ENCODE assay signal across 1 cellular context in genomic region chr13:33817843-33818661, GRCh38.
A peak's percentile ranks its signal among the peaks of the same experiment; 100 is the strongest.
TF ChIP-seq lines count a peak whose summit lies in the region.

A gene with protein sequence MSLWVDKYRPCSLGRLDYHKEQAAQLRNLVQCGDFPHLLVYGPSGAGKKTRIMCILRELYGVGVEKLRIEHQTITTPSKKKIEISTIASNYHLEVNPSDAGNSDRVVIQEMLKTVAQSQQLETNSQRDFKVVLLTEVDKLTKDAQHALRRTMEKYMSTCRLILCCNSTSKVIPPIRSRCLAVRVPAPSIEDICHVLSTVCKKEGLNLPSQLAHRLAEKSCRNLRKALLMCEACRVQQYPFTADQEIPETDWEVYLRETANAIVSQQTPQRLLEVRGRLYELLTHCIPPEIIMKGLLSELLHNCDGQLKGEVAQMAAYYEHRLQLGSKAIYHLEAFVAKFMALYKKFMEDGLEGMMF (plus strand): TSS chr13:33818149. CDS start chr13:33818179, 30 bp downstream.

TF ChIP-seq in HepG2, 621 proteins besides CTCF, POLR2A, EP300 and RAD21 (continued from another document and continues in another):
- TF ChIP-seq ZNF451 (CRISPR knock-in tag; IDR thresholded peaks at IDR 0.05) (no peak), ZNF484 (CRISPR knock-in tag; IDR thresholded peaks at IDR 0.05; ENCODE audit: borderline replicate concordance, low read depth) (no peak), KAT2B (IDR thresholded peaks at IDR 0.05; ENCODE audit: borderline replicate concordance, low read depth, low read length) (no peak), MTF1 (CRISPR knock-in tag; IDR thresholded peaks at IDR 0.05) (peak; percentile 97), MEF2D (CRISPR knock-in tag; IDR thresholded peaks at IDR 0.05) (no peak), ZKSCAN1 (IDR thresholded peaks at IDR 0.05; ENCODE audit: low read length) (no peak), ZNF260 (CRISPR knock-in tag; IDR thresholded peaks at IDR 0.05; ENCODE audit: borderline replicate concordance, low read depth) (no peak), ZNF552 (CRISPR knock-in tag; IDR thresholded peaks at IDR 0.05; ENCODE audit: borderline replicate concordance) (no peak), ZNF879 (CRISPR knock-in tag; IDR thresholded peaks at IDR 0.05) (no peak), SP5 (CRISPR knock-in tag; IDR thresholded peaks at IDR 0.05; ENCODE audit: borderline replicate concordance, low read depth) (no peak), ZNF557 (CRISPR knock-in tag; IDR thresholded peaks at IDR 0.05) (no peak), THAP11 (CRISPR knock-in tag; IDR thresholded peaks at IDR 0.05) (peak; percentile 94), PRDM4 (CRISPR knock-in tag; IDR thresholded peaks at IDR 0.05; ENCODE audit: borderline replicate concordance) (no peak), SNRNP70 (IDR thresholded peaks at IDR 0.05; ENCODE audit: low read depth, low read length) (no peak), KMT2A (CRISPR knock-in tag; IDR thresholded peaks at IDR 0.05) (peak; percentile 94), ZMYM4 (CRISPR knock-in tag; IDR thresholded peaks at IDR 0.05) (peak; percentile 100), ZNF781 (CRISPR knock-in tag; IDR thresholded peaks at IDR 0.05; ENCODE audit: borderline replicate concordance, not compliant biosample characterization) (peak; percentile 50), ZNF563 (CRISPR knock-in tag; IDR thresholded peaks at IDR 0.05) (no peak), NKX3-1 (CRISPR knock-in tag; IDR thresholded peaks at IDR 0.05) (peak; percentile 31; the same call in 1 of the 2 replicates), ZNF253 (CRISPR knock-in tag; IDR thresholded peaks at IDR 0.05; ENCODE audit: borderline replicate concordance) (0 out of 2 replicates have a peak, but pooled peaks have one; percentile 41), DBP (CRISPR knock-in tag; IDR thresholded peaks at IDR 0.05; ENCODE audit: not compliant biosample characterization) (no peak), KLF16 (CRISPR knock-in tag; IDR thresholded peaks at IDR 0.05) (peak in 1 of 2 experiments; percentile 90; a peak in 2 of 4 replicates), RFX5 (IDR thresholded peaks at IDR 0.05; ENCODE audit: low read depth, low read length) (peak; percentile 76), ZFP90 (CRISPR knock-in tag; IDR thresholded peaks at IDR 0.05; ENCODE audit: borderline replicate concordance) (no peak; the same call in 1 of the 2 replicates), ATF7-NPFF (CRISPR knock-in tag; IDR thresholded peaks at IDR 0.05; ENCODE audit: low read depth) (peak; percentile 97), SP2 (CRISPR knock-in tag; IDR thresholded peaks at IDR 0.05) (no peak), SMARCE1 (IDR thresholded peaks at IDR 0.05; ENCODE audit: borderline replicate concordance) (no peak), RNF219 (CRISPR knock-in tag; IDR thresholded peaks at IDR 0.05) (no peak; the same call in 1 of the 2 replicates), NFE2L1 (CRISPR knock-in tag; IDR thresholded peaks at IDR 0.05; ENCODE audit: borderline replicate concordance) (no peak)
- TF ChIP-seq, protein P1, sequence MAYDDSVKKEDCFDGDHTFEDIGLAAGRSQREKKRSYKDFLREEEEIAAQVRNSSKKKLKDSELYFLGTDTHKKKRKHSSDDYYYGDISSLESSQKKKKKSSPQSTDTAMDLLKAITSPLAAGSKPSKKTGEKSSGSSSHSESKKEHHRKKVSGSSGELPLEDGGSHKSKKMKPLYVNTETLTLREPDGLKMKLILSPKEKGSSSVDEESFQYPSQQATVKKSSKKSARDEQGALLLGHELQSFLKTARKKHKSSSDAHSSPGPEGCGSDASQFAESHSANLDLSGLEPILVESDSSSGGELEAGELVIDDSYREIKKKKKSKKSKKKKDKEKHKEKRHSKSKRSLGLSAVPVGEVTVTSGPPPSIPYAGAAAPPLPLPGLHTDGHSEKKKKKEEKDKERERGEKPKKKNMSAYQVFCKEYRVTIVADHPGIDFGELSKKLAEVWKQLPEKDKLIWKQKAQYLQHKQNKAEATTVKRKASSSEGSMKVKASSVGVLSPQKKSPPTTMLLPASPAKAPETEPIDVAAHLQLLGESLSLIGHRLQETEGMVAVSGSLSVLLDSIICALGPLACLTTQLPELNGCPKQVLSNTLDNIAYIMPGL (CRISPR knock-in tag; IDR thresholded peaks at IDR 0.05; ENCODE audit: borderline replicate concordance in 1 of 2, low read depth in 1 of 2): peak; percentile 48 to 51; a peak in 2 of 4 replicates
- TF ChIP-seq, protein P2, sequence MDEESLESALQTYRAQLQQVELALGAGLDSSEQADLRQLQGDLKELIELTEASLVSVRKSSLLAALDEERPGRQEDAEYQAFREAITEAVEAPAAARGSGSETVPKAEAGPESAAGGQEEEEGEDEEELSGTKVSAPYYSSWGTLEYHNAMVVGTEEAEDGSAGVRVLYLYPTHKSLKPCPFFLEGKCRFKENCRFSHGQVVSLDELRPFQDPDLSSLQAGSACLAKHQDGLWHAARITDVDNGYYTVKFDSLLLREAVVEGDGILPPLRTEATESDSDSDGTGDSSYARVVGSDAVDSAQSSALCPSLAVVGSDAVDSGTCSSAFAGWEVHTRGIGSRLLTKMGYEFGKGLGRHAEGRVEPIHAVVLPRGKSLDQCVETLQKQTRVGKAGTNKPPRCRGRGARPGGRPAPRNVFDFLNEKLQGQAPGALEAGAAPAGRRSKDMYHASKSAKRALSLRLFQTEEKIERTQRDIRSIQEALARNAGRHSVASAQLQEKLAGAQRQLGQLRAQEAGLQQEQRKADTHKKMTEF (CRISPR knock-in tag; IDR thresholded peaks at IDR 0.05): peak; percentile 86; the same call in 1 of the 2 replicates
- TF ChIP-seq, protein P3, sequence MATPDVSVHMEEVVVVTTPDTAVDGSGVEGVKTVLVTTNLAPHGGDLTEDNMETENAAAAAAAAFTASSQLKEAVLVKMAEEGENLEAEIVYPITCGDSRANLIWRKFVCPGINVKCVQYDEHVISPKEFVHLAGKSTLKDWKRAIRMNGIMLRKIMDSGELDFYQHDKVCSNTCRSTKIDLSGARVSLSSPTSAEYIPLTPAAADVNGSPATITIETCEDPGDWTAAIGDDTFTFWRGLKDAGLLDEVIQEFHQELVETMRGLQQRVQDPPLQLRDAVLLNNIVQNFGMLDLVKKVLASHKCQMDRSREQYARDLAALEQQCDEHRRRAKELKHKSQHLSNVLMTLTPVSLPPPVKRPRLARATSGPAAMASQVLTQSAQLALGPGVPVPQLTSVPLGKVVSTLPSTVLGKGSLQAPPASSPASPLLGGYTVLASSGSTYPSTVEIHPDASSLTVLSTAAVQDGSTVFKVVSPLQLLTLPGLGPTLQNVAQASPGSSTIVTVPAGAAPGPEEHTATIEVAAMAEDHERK (CRISPR knock-in tag; IDR thresholded peaks at IDR 0.05; ENCODE audit: low read depth): peak; percentile 58; the same call in 1 of the 2 replicates
- TF ChIP-seq, protein P4, sequence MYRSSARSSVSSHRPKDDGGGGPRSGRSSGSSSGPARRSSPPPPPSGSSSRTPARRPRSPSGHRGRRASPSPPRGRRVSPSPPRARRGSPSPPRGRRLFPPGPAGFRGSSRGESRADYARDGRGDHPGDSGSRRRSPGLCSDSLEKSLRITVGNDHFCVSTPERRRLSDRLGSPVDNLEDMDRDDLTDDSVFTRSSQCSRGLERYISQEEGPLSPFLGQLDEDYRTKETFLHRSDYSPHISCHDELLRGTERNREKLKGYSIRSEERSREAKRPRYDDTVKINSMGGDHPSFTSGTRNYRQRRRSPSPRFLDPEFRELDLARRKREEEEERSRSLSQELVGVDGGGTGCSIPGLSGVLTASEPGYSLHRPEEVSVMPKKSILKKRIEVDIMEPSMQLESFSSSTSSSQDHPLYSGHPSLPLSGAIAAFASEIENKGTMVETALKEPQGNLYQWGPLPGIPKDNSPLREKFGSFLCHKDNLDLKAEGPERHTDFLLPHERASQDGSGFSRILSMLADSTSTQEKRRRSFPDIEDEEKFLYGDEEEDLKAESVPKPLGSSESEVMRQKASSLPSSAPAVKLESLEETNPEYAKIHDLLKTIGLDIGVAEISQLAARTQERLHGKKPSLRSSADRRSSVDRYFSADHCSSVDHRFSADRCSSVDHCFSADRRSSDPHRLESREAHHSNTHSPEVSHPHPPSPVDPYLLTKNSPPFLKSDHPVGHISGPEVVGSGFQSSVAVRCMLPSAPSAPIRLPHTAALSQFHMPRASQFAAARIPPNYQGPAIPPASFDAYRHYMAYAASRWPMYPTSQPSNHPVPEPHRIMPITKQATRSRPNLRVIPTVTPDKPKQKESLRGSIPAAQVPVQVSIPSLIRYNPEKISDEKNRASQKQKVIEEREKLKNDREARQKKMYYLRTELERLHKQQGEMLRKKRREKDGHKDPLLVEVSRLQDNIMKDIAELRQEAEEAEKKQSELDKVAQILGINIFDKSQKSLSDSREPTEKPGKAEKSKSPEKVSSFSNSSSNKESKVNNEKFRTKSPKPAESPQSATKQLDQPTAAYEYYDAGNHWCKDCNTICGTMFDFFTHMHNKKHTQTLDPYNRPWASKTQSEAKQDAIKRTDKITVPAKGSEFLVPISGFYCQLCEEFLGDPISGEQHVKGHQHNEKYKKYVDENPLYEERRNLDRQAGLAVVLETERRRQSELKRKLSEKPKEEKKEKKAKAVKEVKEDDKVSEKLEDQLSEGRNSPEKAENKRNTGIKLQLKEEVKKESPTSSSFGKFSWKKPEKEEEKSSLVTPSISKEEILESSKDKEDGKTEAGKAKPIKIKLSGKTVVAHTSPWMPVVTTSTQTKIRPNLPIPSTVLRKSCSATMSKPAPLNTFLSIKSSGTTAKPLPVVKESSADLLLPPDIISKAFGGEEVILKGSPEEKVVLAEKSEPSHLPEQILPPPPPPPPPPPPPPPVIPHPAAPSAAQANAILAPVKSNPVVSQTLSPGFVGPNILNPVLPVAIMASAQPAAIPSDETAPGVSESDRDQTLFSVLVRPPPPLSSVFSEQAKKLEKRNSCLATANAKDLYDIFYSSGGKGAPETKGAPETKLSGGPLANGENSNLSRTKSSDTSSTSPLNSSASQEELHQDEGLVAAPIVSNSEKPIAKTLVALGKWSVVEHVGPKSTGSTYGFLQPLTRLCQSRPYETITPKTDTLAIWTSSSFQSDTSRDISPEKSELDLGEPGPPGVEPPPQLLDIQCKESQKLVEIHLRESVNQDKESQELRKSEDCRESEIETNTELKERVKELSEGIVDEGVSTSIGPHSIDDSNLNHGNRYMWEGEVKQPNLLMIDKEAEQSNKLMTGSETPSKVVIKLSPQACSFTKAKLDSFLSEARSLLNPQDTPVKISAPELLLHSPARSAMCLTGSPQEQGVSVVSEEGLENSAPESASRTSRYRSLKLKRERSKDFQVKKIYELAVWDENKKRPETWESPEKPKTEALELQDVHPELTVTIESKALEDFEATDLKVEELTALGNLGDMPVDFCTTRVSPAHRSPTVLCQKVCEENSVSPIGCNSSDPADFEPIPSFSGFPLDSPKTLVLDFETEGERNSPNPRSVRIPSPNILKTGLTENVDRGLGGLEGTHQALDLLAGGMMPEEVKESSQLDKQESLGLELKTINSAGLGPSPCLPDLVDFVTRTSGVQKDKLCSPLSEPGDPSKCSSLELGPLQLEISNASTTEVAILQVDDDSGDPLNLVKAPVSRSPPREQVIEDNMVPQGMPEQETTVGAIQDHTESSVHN (CRISPR knock-in tag; IDR thresholded peaks at IDR 0.05): no peak
- TF ChIP-seq, protein P5, sequence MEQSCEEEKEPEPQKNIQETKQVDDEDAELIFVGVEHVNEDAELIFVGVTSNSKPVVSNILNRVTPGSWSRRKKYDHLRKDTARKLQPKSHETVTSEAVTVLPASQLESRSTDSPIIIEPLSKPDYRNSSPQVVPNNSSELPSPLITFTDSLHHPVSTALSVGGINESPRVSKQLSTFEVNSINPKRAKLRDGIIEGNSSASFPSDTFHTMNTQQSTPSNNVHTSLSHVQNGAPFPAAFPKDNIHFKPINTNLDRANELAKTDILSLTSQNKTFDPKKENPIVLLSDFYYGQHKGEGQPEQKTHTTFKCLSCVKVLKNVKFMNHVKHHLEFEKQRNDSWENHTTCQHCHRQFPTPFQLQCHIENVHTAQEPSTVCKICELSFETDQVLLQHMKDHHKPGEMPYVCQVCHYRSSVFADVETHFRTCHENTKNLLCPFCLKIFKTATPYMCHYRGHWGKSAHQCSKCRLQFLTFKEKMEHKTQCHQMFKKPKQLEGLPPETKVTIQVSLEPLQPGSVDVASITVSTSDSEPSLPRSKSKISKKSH (CRISPR knock-in tag; IDR thresholded peaks at IDR 0.05; ENCODE audit: borderline replicate concordance): no peak; the same call in 1 of the 2 replicates
- TF ChIP-seq, protein P6, sequence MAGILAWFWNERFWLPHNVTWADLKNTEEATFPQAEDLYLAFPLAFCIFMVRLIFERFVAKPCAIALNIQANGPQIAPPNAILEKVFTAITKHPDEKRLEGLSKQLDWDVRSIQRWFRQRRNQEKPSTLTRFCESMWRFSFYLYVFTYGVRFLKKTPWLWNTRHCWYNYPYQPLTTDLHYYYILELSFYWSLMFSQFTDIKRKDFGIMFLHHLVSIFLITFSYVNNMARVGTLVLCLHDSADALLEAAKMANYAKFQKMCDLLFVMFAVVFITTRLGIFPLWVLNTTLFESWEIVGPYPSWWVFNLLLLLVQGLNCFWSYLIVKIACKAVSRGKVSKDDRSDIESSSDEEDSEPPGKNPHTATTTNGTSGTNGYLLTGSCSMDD (CRISPR knock-in tag; IDR thresholded peaks at IDR 0.05): no peak
